In the genomic region with DNA sequence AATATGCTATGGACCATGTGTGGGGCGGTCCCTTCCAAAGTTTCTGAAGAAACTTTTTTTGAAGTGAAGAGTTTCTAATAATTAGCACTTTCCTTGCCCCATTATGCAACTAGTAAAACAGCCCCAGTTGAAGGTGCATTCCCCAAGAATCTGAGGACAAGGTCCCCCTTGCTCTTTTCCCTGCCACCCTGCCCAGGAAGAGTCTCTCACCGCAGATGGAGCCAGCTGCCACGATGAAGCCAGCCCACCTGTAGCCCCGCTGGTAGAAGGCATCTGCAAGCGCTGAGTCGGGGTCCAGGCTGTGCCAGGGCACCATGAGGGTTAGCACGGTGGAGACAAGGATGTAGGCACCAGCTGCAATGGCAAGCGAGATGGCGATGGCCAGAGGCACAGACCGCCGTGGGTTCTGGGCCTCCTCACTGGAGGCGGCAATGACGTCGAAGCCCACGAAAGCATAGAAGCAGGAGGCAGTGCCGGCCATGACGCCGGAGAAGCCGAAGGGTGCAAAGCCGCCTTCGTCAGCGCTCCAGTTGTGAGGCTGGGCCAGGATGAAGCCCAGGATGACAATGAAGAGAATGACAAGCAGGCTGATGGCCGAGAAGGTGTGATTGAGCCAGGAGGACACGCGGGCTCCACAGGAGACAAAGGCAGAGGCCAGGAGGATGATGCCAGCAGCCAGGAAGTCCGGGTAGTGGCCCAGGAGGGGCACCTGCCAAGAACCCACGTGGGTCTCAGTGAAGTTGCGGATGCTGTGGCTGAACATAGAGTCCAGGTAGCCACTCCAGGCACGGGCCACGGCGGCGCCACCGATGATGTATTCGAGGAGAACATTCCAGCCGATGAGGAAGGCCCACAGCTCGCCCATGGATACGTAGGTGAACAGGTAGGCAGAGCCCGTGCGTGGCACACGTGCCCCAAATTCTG, we compare ENCODE assay signal across 1 cellular context.
TF ChIP-seq lines count a peak whose summit lies in the region.

No MANE protein-coding gene starts in this region.

TF ChIP-seq in K562, 482 proteins besides CTCF, POLR2A, EP300 and RAD21 (continues in another document):
- no peak for TF ChIP-seq ZNF212 (CRISPR knock-in tag; IDR thresholded peaks at IDR 0.05)
- peak in 1 of 2 experiments; percentile 34; a peak in 2 of 4 replicates for TF ChIP-seq MAZ (CRISPR knock-in tag; conservative IDR thresholded peaks at IDR 0.05 in 1 of 2, IDR thresholded peaks at IDR 0.05 in 1 of 2)
- TF ChIP-seq, protein P1, sequence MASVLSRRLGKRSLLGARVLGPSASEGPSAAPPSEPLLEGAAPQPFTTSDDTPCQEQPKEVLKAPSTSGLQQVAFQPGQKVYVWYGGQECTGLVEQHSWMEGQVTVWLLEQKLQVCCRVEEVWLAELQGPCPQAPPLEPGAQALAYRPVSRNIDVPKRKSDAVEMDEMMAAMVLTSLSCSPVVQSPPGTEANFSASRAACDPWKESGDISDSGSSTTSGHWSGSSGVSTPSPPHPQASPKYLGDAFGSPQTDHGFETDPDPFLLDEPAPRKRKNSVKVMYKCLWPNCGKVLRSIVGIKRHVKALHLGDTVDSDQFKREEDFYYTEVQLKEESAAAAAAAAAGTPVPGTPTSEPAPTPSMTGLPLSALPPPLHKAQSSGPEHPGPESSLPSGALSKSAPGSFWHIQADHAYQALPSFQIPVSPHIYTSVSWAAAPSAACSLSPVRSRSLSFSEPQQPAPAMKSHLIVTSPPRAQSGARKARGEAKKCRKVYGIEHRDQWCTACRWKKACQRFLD (CRISPR knock-in tag; IDR thresholded peaks at IDR 0.05) = no peak
- TF ChIP-seq ZNF696 (CRISPR knock-in tag; conservative IDR thresholded peaks at IDR 0.05) = no peak
- TF ChIP-seq ZC3H4 (CRISPR knock-in tag; IDR thresholded peaks at IDR 0.05; ENCODE audit: borderline replicate concordance) = 0 out of 2 replicates have a peak, but pooled peaks have one; percentile 77
- peak; percentile 25; the same call in 1 of the 2 replicates for TF ChIP-seq SAFB (IDR thresholded peaks at IDR 0.05; ENCODE audit: borderline replicate concordance, low read depth, low read length)
- peak; percentile 74; the same call in 1 of the 2 replicates for TF ChIP-seq NR4A1 (CRISPR knock-in tag; IDR thresholded peaks at IDR 0.05)
- no peak for TF ChIP-seq NR4A1 (tag; IDR thresholded peaks at IDR 0.05)
- TF ChIP-seq KLF1 (tag; IDR thresholded peaks at IDR 0.05) = 0 out of 2 replicates have a peak, but pooled peaks have one; percentile 34
- TF ChIP-seq, protein P2, sequence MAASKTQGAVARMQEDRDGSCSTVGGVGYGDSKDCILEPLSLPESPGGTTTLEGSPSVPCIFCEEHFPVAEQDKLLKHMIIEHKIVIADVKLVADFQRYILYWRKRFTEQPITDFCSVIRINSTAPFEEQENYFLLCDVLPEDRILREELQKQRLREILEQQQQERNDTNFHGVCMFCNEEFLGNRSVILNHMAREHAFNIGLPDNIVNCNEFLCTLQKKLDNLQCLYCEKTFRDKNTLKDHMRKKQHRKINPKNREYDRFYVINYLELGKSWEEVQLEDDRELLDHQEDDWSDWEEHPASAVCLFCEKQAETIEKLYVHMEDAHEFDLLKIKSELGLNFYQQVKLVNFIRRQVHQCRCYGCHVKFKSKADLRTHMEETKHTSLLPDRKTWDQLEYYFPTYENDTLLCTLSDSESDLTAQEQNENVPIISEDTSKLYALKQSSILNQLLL (CRISPR knock-in tag; IDR thresholded peaks at IDR 0.05; ENCODE audit: borderline replicate concordance) = 0 out of 2 replicates have a peak, but pooled peaks have one; percentile 74
- TF ChIP-seq, protein P3, sequence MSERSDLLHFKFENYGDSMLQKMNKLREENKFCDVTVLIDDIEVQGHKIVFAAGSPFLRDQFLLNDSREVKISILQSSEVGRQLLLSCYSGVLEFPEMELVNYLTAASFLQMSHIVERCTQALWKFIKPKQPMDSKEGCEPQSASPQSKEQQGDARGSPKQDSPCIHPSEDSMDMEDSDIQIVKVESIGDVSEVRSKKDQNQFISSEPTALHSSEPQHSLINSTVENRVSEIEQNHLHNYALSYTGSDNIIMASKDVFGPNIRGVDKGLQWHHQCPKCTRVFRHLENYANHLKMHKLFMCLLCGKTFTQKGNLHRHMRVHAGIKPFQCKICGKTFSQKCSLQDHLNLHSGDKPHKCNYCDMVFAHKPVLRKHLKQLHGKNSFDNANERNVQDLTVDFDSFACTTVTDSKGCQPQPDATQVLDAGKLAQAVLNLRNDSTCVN (CRISPR knock-in tag; IDR thresholded peaks at IDR 0.05) = peak; percentile 45; the same call in 1 of the 2 replicates
- TF ChIP-seq, protein P4, sequence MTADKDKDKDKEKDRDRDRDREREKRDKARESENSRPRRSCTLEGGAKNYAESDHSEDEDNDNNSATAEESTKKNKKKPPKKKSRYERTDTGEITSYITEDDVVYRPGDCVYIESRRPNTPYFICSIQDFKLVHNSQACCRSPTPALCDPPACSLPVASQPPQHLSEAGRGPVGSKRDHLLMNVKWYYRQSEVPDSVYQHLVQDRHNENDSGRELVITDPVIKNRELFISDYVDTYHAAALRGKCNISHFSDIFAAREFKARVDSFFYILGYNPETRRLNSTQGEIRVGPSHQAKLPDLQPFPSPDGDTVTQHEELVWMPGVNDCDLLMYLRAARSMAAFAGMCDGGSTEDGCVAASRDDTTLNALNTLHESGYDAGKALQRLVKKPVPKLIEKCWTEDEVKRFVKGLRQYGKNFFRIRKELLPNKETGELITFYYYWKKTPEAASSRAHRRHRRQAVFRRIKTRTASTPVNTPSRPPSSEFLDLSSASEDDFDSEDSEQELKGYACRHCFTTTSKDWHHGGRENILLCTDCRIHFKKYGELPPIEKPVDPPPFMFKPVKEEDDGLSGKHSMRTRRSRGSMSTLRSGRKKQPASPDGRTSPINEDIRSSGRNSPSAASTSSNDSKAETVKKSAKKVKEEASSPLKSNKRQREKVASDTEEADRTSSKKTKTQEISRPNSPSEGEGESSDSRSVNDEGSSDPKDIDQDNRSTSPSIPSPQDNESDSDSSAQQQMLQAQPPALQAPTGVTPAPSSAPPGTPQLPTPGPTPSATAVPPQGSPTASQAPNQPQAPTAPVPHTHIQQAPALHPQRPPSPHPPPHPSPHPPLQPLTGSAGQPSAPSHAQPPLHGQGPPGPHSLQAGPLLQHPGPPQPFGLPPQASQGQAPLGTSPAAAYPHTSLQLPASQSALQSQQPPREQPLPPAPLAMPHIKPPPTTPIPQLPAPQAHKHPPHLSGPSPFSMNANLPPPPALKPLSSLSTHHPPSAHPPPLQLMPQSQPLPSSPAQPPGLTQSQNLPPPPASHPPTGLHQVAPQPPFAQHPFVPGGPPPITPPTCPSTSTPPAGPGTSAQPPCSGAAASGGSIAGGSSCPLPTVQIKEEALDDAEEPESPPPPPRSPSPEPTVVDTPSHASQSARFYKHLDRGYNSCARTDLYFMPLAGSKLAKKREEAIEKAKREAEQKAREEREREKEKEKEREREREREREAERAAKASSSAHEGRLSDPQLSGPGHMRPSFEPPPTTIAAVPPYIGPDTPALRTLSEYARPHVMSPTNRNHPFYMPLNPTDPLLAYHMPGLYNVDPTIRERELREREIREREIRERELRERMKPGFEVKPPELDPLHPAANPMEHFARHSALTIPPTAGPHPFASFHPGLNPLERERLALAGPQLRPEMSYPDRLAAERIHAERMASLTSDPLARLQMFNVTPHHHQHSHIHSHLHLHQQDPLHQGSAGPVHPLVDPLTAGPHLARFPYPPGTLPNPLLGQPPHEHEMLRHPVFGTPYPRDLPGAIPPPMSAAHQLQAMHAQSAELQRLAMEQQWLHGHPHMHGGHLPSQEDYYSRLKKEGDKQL (CRISPR knock-in tag; IDR thresholded peaks at IDR 0.05; ENCODE audit: borderline replicate concordance) = no peak
- 0 out of 2 replicates have a peak, but pooled peaks have one; percentile 39 for TF ChIP-seq MTF1 (CRISPR knock-in tag; IDR thresholded peaks at IDR 0.05; ENCODE audit: borderline replicate concordance)
- TF ChIP-seq RFX7 (CRISPR knock-in tag; IDR thresholded peaks at IDR 0.05) = no peak
- TF ChIP-seq, protein P5, sequence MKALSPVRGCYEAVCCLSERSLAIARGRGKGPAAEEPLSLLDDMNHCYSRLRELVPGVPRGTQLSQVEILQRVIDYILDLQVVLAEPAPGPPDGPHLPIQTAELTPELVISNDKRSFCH (CRISPR knock-in tag; IDR thresholded peaks at IDR 0.05) = no peak
- TF ChIP-seq, protein P5 (tag; IDR thresholded peaks at IDR 0.05) = no peak
- no peak for TF ChIP-seq BMI1 (IDR thresholded peaks at IDR 0.05; ENCODE audit: low read length)
- TF ChIP-seq GATAD2B (IDR thresholded peaks at IDR 0.05; ENCODE audit: borderline replicate concordance) = no peak
- TF ChIP-seq EWSR1 (IDR thresholded peaks at IDR 0.05; ENCODE audit: borderline replicate concordance, low read depth, partially characterized antibody) = no peak
- no peak for TF ChIP-seq BRCA1 (IDR thresholded peaks at IDR 0.05)
- TF ChIP-seq BRCA1 (CRISPR knock-in tag; IDR thresholded peaks at IDR 0.05) = peak; percentile 73; the same call in 1 of the 2 replicates
- no peak for TF ChIP-seq MECOM (CRISPR knock-in tag; IDR thresholded peaks at IDR 0.05)
- TF ChIP-seq, protein P6, sequence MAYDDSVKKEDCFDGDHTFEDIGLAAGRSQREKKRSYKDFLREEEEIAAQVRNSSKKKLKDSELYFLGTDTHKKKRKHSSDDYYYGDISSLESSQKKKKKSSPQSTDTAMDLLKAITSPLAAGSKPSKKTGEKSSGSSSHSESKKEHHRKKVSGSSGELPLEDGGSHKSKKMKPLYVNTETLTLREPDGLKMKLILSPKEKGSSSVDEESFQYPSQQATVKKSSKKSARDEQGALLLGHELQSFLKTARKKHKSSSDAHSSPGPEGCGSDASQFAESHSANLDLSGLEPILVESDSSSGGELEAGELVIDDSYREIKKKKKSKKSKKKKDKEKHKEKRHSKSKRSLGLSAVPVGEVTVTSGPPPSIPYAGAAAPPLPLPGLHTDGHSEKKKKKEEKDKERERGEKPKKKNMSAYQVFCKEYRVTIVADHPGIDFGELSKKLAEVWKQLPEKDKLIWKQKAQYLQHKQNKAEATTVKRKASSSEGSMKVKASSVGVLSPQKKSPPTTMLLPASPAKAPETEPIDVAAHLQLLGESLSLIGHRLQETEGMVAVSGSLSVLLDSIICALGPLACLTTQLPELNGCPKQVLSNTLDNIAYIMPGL (CRISPR knock-in tag; IDR thresholded peaks at IDR 0.05) = 0 out of 2 replicates have a peak, but pooled peaks have one; percentile 39
- no peak for TF ChIP-seq POLR2AphosphoS2 (IDR thresholded peaks at IDR 0.05; ENCODE audit: low read length)
- TF ChIP-seq GTF2F1 (IDR thresholded peaks at IDR 0.05; ENCODE audit: low read depth, low read length) = no peak
- no peak for TF ChIP-seq BDP1 (IDR thresholded peaks at IDR 0.05; ENCODE audit: insufficient read depth, insufficient read length)
- no peak for TF ChIP-seq KAT2B (IDR thresholded peaks at IDR 0.05; ENCODE audit: low read depth, low read length)
- 0 out of 2 replicates have a peak, but pooled peaks have one; percentile 56 for TF ChIP-seq NR2F6 (CRISPR knock-in tag; IDR thresholded peaks at IDR 0.05)
- TF ChIP-seq, protein P7, sequence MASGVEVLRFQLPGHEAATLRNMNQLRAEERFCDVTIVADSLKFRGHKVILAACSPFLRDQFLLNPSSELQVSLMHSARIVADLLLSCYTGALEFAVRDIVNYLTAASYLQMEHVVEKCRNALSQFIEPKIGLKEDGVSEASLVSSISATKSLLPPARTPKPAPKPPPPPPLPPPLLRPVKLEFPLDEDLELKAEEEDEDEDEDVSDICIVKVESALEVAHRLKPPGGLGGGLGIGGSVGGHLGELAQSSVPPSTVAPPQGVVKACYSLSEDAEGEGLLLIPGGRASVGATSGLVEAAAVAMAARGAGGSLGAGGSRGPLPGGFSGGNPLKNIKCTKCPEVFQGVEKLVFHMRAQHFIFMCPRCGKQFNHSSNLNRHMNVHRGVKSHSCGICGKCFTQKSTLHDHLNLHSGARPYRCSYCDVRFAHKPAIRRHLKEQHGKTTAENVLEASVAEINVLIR (CRISPR knock-in tag; IDR thresholded peaks at IDR 0.05) = 0 out of 2 replicates have a peak, but pooled peaks have one; percentile 41
- TF ChIP-seq CHD2 (IDR thresholded peaks at IDR 0.05; ENCODE audit: low read depth, low read length) = no peak
- TF ChIP-seq, protein P8, sequence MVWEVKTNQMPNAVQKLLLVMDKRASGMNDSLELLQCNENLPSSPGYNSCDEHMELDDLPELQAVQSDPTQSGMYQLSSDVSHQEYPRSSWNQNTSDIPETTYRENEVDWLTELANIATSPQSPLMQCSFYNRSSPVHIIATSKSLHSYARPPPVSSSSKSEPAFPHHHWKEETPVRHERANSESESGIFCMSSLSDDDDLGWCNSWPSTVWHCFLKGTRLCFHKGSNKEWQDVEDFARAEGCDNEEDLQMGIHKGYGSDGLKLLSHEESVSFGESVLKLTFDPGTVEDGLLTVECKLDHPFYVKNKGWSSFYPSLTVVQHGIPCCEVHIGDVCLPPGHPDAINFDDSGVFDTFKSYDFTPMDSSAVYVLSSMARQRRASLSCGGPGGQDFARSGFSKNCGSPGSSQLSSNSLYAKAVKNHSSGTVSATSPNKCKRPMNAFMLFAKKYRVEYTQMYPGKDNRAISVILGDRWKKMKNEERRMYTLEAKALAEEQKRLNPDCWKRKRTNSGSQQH (CRISPR knock-in tag; IDR thresholded peaks at IDR 0.05) = peak; percentile 83; the same call in 1 of the 2 replicates
- no peak for TF ChIP-seq CCAR2 (IDR thresholded peaks at IDR 0.05; ENCODE audit: low read depth, low read length)
- TF ChIP-seq, protein P9, sequence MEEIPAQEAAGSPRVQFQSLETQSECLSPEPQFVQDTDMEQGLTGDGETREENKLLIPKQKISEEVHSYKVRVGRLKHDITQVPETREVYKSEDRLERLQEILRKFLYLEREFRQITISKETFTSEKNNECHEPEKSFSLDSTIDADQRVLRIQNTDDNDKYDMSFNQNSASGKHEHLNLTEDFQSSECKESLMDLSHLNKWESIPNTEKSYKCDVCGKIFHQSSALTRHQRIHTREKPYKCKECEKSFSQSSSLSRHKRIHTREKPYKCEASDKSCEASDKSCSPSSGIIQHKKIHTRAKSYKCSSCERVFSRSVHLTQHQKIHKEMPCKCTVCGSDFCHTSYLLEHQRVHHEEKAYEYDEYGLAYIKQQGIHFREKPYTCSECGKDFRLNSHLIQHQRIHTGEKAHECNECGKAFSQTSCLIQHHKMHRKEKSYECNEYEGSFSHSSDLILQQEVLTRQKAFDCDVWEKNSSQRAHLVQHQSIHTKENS (CRISPR knock-in tag; IDR thresholded peaks at IDR 0.05) = no peak
- TF ChIP-seq RBM14 (IDR thresholded peaks at IDR 0.05; ENCODE audit: borderline replicate concordance, insufficient read depth, low read depth, low read length) = 0 out of 2 replicates have a peak, but pooled peaks have one; percentile 89
- TF ChIP-seq ZNF165 (CRISPR knock-in tag; IDR thresholded peaks at IDR 0.05; ENCODE audit: borderline replicate concordance) = peak; percentile 70; the same call in 1 of the 2 replicates
